Comparison of ENCODE assay signal across 24 cellular contexts in the genomic region with DNA sequence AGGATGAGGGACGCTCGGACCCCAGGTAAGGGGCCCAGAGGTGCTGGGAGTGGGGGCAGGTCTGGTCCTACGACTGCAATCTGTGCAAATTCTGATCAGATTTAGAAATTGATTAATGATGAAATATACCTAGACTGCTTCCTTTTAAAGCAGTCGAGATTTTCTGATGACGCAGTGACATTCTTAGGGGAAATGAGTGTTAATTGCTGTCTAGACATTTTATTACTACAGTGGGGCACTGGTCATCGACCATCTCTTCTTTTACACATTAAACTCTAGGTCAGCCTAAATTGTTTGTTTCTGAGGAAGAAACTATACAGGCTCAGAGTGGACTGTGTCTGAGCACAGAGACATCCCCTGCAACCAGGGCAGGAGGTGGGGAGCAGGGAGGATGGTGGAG.
DNase-seq lines count a peak whose midpoint lies in the region; ATAC-seq and TF ChIP-seq lines count a peak whose summit lies in the region.
"Had no signal": no experiment of that assay in that cellular context is flagged by ENCODE, and none has a peak within 500 bp of the region (broad histone marks: within the 10 kb centered on the region; RNA-seq: fewer than 3 reads in every experiment).

No MANE protein-coding gene starts in this region.

- H3K4me2 ChIP-seq in SK-N-SH: peak overlapping the region; percentile 51
- H3K4me2 ChIP-seq in Karpas-422 (ENCODE audit: low read depth, low read length, poor library complexity, severe bottlenecking): peak overlapping the region; percentile 15
- H3K4me2 ChIP-seq in hepatocyte: peak overlapping the region; percentile 20
- H3K4me2 ChIP-seq: GM23338 had no signal

- H3K27ac ChIP-seq in SK-N-SH (ENCODE audit: low read depth in 2 of 2, low read length in 1 of 2) (no peak overlapping the region), Karpas-422 (ENCODE audit: low read length) (no peak overlapping the region), hepatocyte (no peak overlapping the region), left ventricle myocardium inferior (replicated peaks) (no peak overlapping the region)
- H3K27ac ChIP-seq: 22Rv1; BLaER1 treated with 17β-estradiol and CSF1 and Interleukin-3, amounts not matched to agents 10 nM and 100 nM had no signal

- no peaks in the 10 kb centered on the region for H3F3A ChIP-seq in SK-N-SH (replicated peaks; ENCODE audit: insufficient read depth)

- H3K79me2 ChIP-seq in SK-N-SH (ENCODE audit: insufficient read depth) (no peaks in the 10 kb centered on the region), Karpas-422 (ENCODE audit: low read length) (no peaks in the 10 kb centered on the region), hepatocyte (no peaks in the 10 kb centered on the region)

- H3K27ac Mint-ChIP-seq in type B pancreatic cell: no peak overlapping the region
- H3K27ac Mint-ChIP-seq in activated CD8-positive, alpha-beta memory T cell treated with anti-CD3 and anti-CD28 coated beads, Interleukin-2, amount 10 ng/mL, durations not matched to agents 7 days and 5 days: no peak overlapping the region
- H3K27ac Mint-ChIP-seq in natural killer cell treated with Interleukin-12 subunit alpha and Interleukin-12 subunit beta and Interleukin-15 and Interleukin-18, amount 100 ng/mL, for 72 hours: no peak overlapping the region
- H3K27ac Mint-ChIP-seq: CD14-positive monocyte; CD4-positive, alpha-beta T cell; CD8-positive, alpha-beta memory T cell; GM23338; HFFc6 had no signal

- H3K27me3 ChIP-seq in SK-N-SH (ENCODE audit: insufficient read depth): peaks cover 76% of the 10 kb centered on the region
- H3K27me3 ChIP-seq in Karpas-422 (ENCODE audit: low read length): no peaks in the 10 kb centered on the region
- peaks cover 11% of the 10 kb centered on the region for H3K27me3 ChIP-seq in hepatocyte
- peaks cover 89% of the 10 kb centered on the region for H3K27me3 ChIP-seq in left ventricle myocardium inferior (ENCODE audit: low read depth)
- H3K27me3 ChIP-seq: BLaER1 treated with 17β-estradiol and CSF1 and Interleukin-3, amounts not matched to agents 10 nM and 100 nM had no signal

- no peak for DNase-seq in SK-N-SH
- no peak for DNase-seq in Karpas-422
- no peak for DNase-seq in hepatocyte (ENCODE audit: low spot score)
- DNase-seq in type B pancreatic cell (ENCODE audit: extremely low spot score, unreplicated experiment): peak; percentile 22
- no peak for DNase-seq in activated CD8-positive, alpha-beta memory T cell treated with anti-CD3 and anti-CD28 coated beads, Interleukin-2, amount 10 ng/mL, durations not matched to agents 7 days and 5 days
- DNase-seq in natural killer cell treated with Interleukin-12 subunit alpha and Interleukin-12 subunit beta and Interleukin-15 and Interleukin-18, amount 100 ng/mL, for 72 hours (ENCODE audit: low spot score): no peak
- DNase-seq in left ventricle myocardium inferior: no peak
- DNase-seq: ACHN; AML-193; BE2C; CD4-positive, alpha-beta T cell; CD8-positive, alpha-beta memory T cell; DMS 273 treated with DMSO at 0.1 percent for 48 hours; DMS79; EL; GDM1; HFFc6 had no signal

- TF ChIP-seq CTCF in SK-N-SH (IDR thresholded peaks at IDR 0.05) (no peak), hepatocyte (IDR thresholded peaks at IDR 0.05; ENCODE audit: poor library complexity) (no peak), type B pancreatic cell (conservative IDR thresholded peaks at IDR 0.05) (no peak), left ventricle myocardium inferior (IDR thresholded peaks at IDR 0.05; ENCODE audit: borderline replicate concordance) (no peak)

- TF ChIP-seq EP300 in SK-N-SH (IDR thresholded peaks at IDR 0.05; ENCODE audit: borderline replicate concordance in 1 of 2, low read depth in 1 of 2, low read length in 1 of 2): no peak

- no peaks in the 10 kb centered on the region for H4K20me1 ChIP-seq in SK-N-SH (ENCODE audit: insufficient read depth)
- no peaks in the 10 kb centered on the region for H4K20me1 ChIP-seq in Karpas-422 (ENCODE audit: insufficient read depth, low read depth, low read length)
- no peaks in the 10 kb centered on the region for H4K20me1 ChIP-seq in hepatocyte (ENCODE audit: insufficient read depth, poor library complexity, severe bottlenecking)
- H4K20me1 ChIP-seq: BLaER1 treated with 17β-estradiol and CSF1 and Interleukin-3, amounts not matched to agents 10 nM and 100 nM had no signal

- no peaks in the 10 kb centered on the region for H3K9me3 Mint-ChIP-seq in type B pancreatic cell
- no peaks in the 10 kb centered on the region for H3K9me3 Mint-ChIP-seq in activated CD8-positive, alpha-beta memory T cell treated with anti-CD3 and anti-CD28 coated beads, Interleukin-2, amount 10 ng/mL, durations not matched to agents 7 days and 5 days (ENCODE audit: low read depth)
- no peaks in the 10 kb centered on the region for H3K9me3 Mint-ChIP-seq in natural killer cell treated with Interleukin-12 subunit alpha and Interleukin-12 subunit beta and Interleukin-15 and Interleukin-18, amount 100 ng/mL, for 72 hours
- H3K9me3 Mint-ChIP-seq: CD4-positive, alpha-beta T cell had no signal

- H2AFZ ChIP-seq in SK-N-SH (ENCODE audit: low read depth): no peak overlapping the region
- no peak overlapping the region for H2AFZ ChIP-seq in Karpas-422 (ENCODE audit: low read length)
- no peak overlapping the region for H2AFZ ChIP-seq in hepatocyte

- peaks cover 7% of the 10 kb centered on the region for H3K4me1 Mint-ChIP-seq in type B pancreatic cell (ENCODE audit: unreplicated experiment)
- H3K4me1 Mint-ChIP-seq in activated CD8-positive, alpha-beta memory T cell treated with anti-CD3 and anti-CD28 coated beads, Interleukin-2, amount 10 ng/mL, durations not matched to agents 7 days and 5 days: no peaks in the 10 kb centered on the region
- H3K4me1 Mint-ChIP-seq in natural killer cell treated with Interleukin-12 subunit alpha and Interleukin-12 subunit beta and Interleukin-15 and Interleukin-18, amount 100 ng/mL, for 72 hours (ENCODE audit: low read depth in 2 of 2): no peaks in the 10 kb centered on the region
- H3K4me1 Mint-ChIP-seq: CD14-positive monocyte; CD8-positive, alpha-beta memory T cell; GM23338 had no signal

- no peak overlapping the region for H3K9ac ChIP-seq in SK-N-SH
- H3K9ac ChIP-seq in Karpas-422 (ENCODE audit: low read length): no peak overlapping the region
- H3K9ac ChIP-seq: BLaER1 treated with 17β-estradiol and CSF1 and Interleukin-3, amounts not matched to agents 10 nM and 100 nM had no signal

- H3K9me3 ChIP-seq in SK-N-SH (no peaks in the 10 kb centered on the region), Karpas-422 (ENCODE audit: low read length) (no peaks in the 10 kb centered on the region), hepatocyte (ENCODE audit: low read depth) (no peaks in the 10 kb centered on the region), left ventricle myocardium inferior (replicated peaks) (no peaks in the 10 kb centered on the region)
- H3K9me3 ChIP-seq: BE2C, HAP-1 had no signal

- no peaks in the 10 kb centered on the region for H3K36me3 Mint-ChIP-seq in type B pancreatic cell
- no peaks in the 10 kb centered on the region for H3K36me3 Mint-ChIP-seq in activated CD8-positive, alpha-beta memory T cell treated with anti-CD3 and anti-CD28 coated beads, Interleukin-2, amount 10 ng/mL, durations not matched to agents 7 days and 5 days
- H3K36me3 Mint-ChIP-seq in natural killer cell treated with Interleukin-12 subunit alpha and Interleukin-12 subunit beta and Interleukin-15 and Interleukin-18, amount 100 ng/mL, for 72 hours: no peaks in the 10 kb centered on the region
- H3K36me3 Mint-ChIP-seq: CD14-positive monocyte; CD8-positive, alpha-beta memory T cell had no signal

- no peak for ATAC-seq in SK-N-SH treated with all-trans-retinoic acid at 6 μM for 48 hours
- ATAC-seq in activated CD8-positive, alpha-beta memory T cell treated with anti-CD3 and anti-CD28 coated beads, Interleukin-2, amount 10 ng/mL, durations not matched to agents 7 days and 5 days: no peak
- ATAC-seq in natural killer cell treated with Interleukin-12 subunit alpha and Interleukin-12 subunit beta and Interleukin-15 and Interleukin-18, amount 100 ng/mL, for 72 hours: no peak
- ATAC-seq: GM12878, GM23338 had no signal

- H3K4me3 ChIP-seq in SK-N-SH (ENCODE audit: low read depth in 2 of 2, low read length in 1 of 2) (peak overlapping the region in 1 of 2 experiments; percentile 19; a peak in 2 of 4 replicates), Karpas-422 (ENCODE audit: low read length) (no peak overlapping the region; the same call in 1 of the 2 replicates), hepatocyte (no peak overlapping the region), left ventricle myocardium inferior (no peak overlapping the region)
- H3K4me3 ChIP-seq: BLaER1 treated with 17β-estradiol and CSF1 and Interleukin-3, amounts not matched to agents 10 nM and 100 nM; GM12878; GM23338; HAP-1 had no signal

- H3K4me1 ChIP-seq in SK-N-SH (ENCODE audit: control insufficient read depth in 1 of 2, insufficient read depth in 2 of 2, low read depth in 1 of 2, low read length in 1 of 2) (no peaks in the 10 kb centered on the region), Karpas-422 (ENCODE audit: low read length) (peaks cover 4% of the 10 kb centered on the region; the same call in 1 of the 2 replicates), hepatocyte (ENCODE audit: insufficient read depth) (no peaks in the 10 kb centered on the region), left ventricle myocardium inferior (no peaks in the 10 kb centered on the region)
- H3K4me1 ChIP-seq: BE2C had no signal

- H3K27me3 Mint-ChIP-seq in type B pancreatic cell: peaks cover 39% of the 10 kb centered on the region
- peaks cover 4% of the 10 kb centered on the region for H3K27me3 Mint-ChIP-seq in activated CD8-positive, alpha-beta memory T cell treated with anti-CD3 and anti-CD28 coated beads, Interleukin-2, amount 10 ng/mL, durations not matched to agents 7 days and 5 days
- peaks cover 5 to 12% of the 10 kb centered on the region in 2 donors for H3K27me3 Mint-ChIP-seq in natural killer cell treated with Interleukin-12 subunit alpha and Interleukin-12 subunit beta and Interleukin-15 and Interleukin-18, amount 100 ng/mL, for 72 hours

- 0% methylated on average over 6 of the region's 6 CpGs for WGBS in SK-N-SH (ENCODE audit: low lambda C conversion rate)
- WGBS in hepatocyte (ENCODE audit: low lambda C conversion rate, missing lambda C conversion rate): 71% methylated on average over 6 of the region's 6 CpGs

- intact Hi-C loops in left ventricle myocardium inferior (cut with micrococcal nuclease): no loop called here

- no peak for TF ChIP-seq RAD21 in SK-N-SH (IDR thresholded peaks at IDR 0.05; ENCODE audit: low read length)

- CTCF ChIA-PET in SK-N-SH (lab: Yijun Ruan, JAX): no interaction called here
- CTCF ChIA-PET in activated CD8-positive, alpha-beta memory T cell treated with anti-CD3 and anti-CD28 coated beads, Interleukin-2, amount 10 ng/mL, durations not matched to agents 7 days and 5 days (lab: Charles Lee): no interaction called here

- no peaks in the 10 kb centered on the region for H3K36me3 ChIP-seq in SK-N-SH (replicated peaks in 1 of 2; ENCODE audit: control insufficient read depth in 1 of 2, insufficient read depth in 2 of 2, low read length in 1 of 2)
- H3K36me3 ChIP-seq in Karpas-422 (ENCODE audit: insufficient read depth, low read length): no peaks in the 10 kb centered on the region
- H3K36me3 ChIP-seq in hepatocyte (replicated peaks; ENCODE audit: insufficient read depth, low read depth): no peaks in the 10 kb centered on the region
- H3K36me3 ChIP-seq in left ventricle myocardium inferior: no peaks in the 10 kb centered on the region
- H3K36me3 ChIP-seq: BE2C; BLaER1 treated with 17β-estradiol and CSF1 and Interleukin-3, amounts not matched to agents 10 nM and 100 nM; HAP-1 had no signal

- no peak overlapping the region for H3K4me3 Mint-ChIP-seq in type B pancreatic cell
- no peak overlapping the region for H3K4me3 Mint-ChIP-seq in activated CD8-positive, alpha-beta memory T cell treated with anti-CD3 and anti-CD28 coated beads, Interleukin-2, amount 10 ng/mL, durations not matched to agents 7 days and 5 days
- H3K4me3 Mint-ChIP-seq in natural killer cell treated with Interleukin-12 subunit alpha and Interleukin-12 subunit beta and Interleukin-15 and Interleukin-18, amount 100 ng/mL, for 72 hours: no peak overlapping the region
- H3K4me3 Mint-ChIP-seq: CD14-positive monocyte; CD4-positive, alpha-beta T cell; GM23338; HFFc6 had no signal

- H3K9me2 ChIP-seq in SK-N-SH: no peaks in the 10 kb centered on the region
- H3K9me2 ChIP-seq in Karpas-422 (replicated peaks; ENCODE audit: insufficient read depth, low read length): no peaks in the 10 kb centered on the region
- H3K9me2 ChIP-seq in hepatocyte (replicated peaks; ENCODE audit: insufficient read depth): no peaks in the 10 kb centered on the region

- POLR2A ChIA-PET in SK-N-SH (lab: Yijun Ruan, JAX): no interaction called here
